In genomic region chr1:36400514-36400824, GRCh38 we compare ENCODE assay signal across 9 cellular contexts. TPM values are rescaled to one million over a fixed set of nuclear protein-coding genes. Genes with fewer than 3 reads are reported as not detected.
A peak's percentile ranks its signal among the peaks of the same experiment; 100 is the strongest.
DNase-seq lines count a peak whose midpoint lies in the region; ATAC-seq, FAIRE-seq and TF ChIP-seq lines count a peak whose summit lies in the region.
"Had no signal": no experiment of that assay in that cellular context is flagged by ENCODE, and none has a peak within 500 bp of the region (broad histone marks: within the 10 kb centered on the region; RNA-seq: fewer than 3 reads in every experiment).

No MANE protein-coding gene starts in this region.

- ATAC-seq in gastrocnemius medialis: no peak
- ATAC-seq in HG02970 (IDR thresholded peaks at IDR 0.05; ENCODE audit: low FRiP score, unreplicated experiment): no peak
- no peak for ATAC-seq in pancreas
- ATAC-seq in HG03342 (IDR thresholded peaks at IDR 0.05; ENCODE audit: unreplicated experiment): no peak

- no peak for FAIRE-seq in GM12892 (lab: Jason Lieb, UNC)
- FAIRE-seq in pancreas (lab: Jason Lieb, UNC): no peak

- peaks cover 20% of the 10 kb centered on the region for H3K4me1 ChIP-seq in GM23248 (ENCODE audit: insufficient read depth)
- peaks cover 17% of the 10 kb centered on the region for H3K4me1 ChIP-seq in hepatocyte (ENCODE audit: insufficient read depth)
- peaks cover 14 to 15% of the 10 kb centered on the region in 2 donors for H3K4me1 ChIP-seq in gastrocnemius medialis
- peaks cover 0 to 7% (median 0%) of the 10 kb centered on the region in 3 donors for H3K4me1 ChIP-seq in pancreas

- H2AFZ ChIP-seq in GM23248 (peak overlapping the region; percentile 91), hepatocyte (peak overlapping the region; percentile 68)

- peak overlapping the region; percentile 94 for H3K9ac ChIP-seq in GM23248

- DNase-seq in GM23248 (no peak), NCI-H2171 treated with DMSO at 0.1 percent for 48 hours (lab: John Stamatoyannopoulos, UW) (peak; percentile 76), hepatocyte (ENCODE audit: low spot score) (no peak), gastrocnemius medialis (no peak), GM12892 (ENCODE audit: insufficient read length) (no peak), pancreas (no peak)
- DNase-seq: NCI-H1048 had no signal

- H3K4me3 ChIP-seq in GM23248: peak overlapping the region; percentile 94
- no peak overlapping the region for H3K4me3 ChIP-seq in hepatocyte
- H3K4me3 ChIP-seq in gastrocnemius medialis: no peak overlapping the region
- H3K4me3 ChIP-seq in pancreas: no peak overlapping the region

- no peaks in the 10 kb centered on the region for H3K36me3 ChIP-seq in GM23248 (ENCODE audit: low read depth)
- no peaks in the 10 kb centered on the region for H3K36me3 ChIP-seq in hepatocyte (replicated peaks; ENCODE audit: insufficient read depth, low read depth)
- H3K36me3 ChIP-seq in gastrocnemius medialis: no peaks in the 10 kb centered on the region
- no peaks in the 10 kb centered on the region for H3K36me3 ChIP-seq in pancreas

- TF ChIP-seq CTCF in hepatocyte (IDR thresholded peaks at IDR 0.05; ENCODE audit: poor library complexity) (no peak), gastrocnemius medialis (IDR thresholded peaks at IDR 0.05 in 4 of 5, conservative IDR thresholded peaks at IDR 0.05 in 1 of 5) (no peak), pancreas (IDR thresholded peaks at IDR 0.05) (no peak)

- in situ Hi-C loops in GM23248 (cut with MboI): no loop called here
- in situ Hi-C loops in gastrocnemius medialis (cut with MboI; ENCODE audit: low sequenced_read_pairs in 4 of 4): loop anchor here in 1 of 4 donors (25.0 kb wide), 1 partner anchor 88 kb away; the partner anchor contains the start of genes EVA1B and SH3D21

- H3K27me3 ChIP-seq in GM23248 (replicated peaks; ENCODE audit: insufficient read depth): no peaks in the 10 kb centered on the region
- no peaks in the 10 kb centered on the region for H3K27me3 ChIP-seq in hepatocyte
- H3K27me3 ChIP-seq in gastrocnemius medialis: no peaks in the 10 kb centered on the region
- H3K27me3 ChIP-seq in pancreas: no peaks in the 10 kb centered on the region

- no peaks in the 10 kb centered on the region for H3K9me3 ChIP-seq in GM23248 (ENCODE audit: low read depth)
- H3K9me3 ChIP-seq in hepatocyte (ENCODE audit: low read depth): no peaks in the 10 kb centered on the region
- H3K9me3 ChIP-seq in gastrocnemius medialis: no peaks in the 10 kb centered on the region
- H3K9me3 ChIP-seq in pancreas: no peaks in the 10 kb centered on the region

- H4K20me1 ChIP-seq in GM23248 (ENCODE audit: insufficient read depth) (no peaks in the 10 kb centered on the region), hepatocyte (ENCODE audit: insufficient read depth, poor library complexity, severe bottlenecking) (no peaks in the 10 kb centered on the region)

- H3K9me2 ChIP-seq in GM23248 (ENCODE audit: insufficient read depth): no peaks in the 10 kb centered on the region
- H3K9me2 ChIP-seq in hepatocyte (replicated peaks; ENCODE audit: insufficient read depth): no peaks in the 10 kb centered on the region

- peaks cover 10% of the 10 kb centered on the region; the same call in 1 of the 2 replicates for H3F3A ChIP-seq in GM23248 (ENCODE audit: insufficient read depth)

- TF ChIP-seq POLR2A in gastrocnemius medialis (IDR thresholded peaks at IDR 0.05): no peak
- no peak for TF ChIP-seq POLR2A in GM12892 (IDR thresholded peaks at IDR 0.05; ENCODE audit: low read depth, low read length)

- peak overlapping the region; percentile 97 for H3K27ac ChIP-seq in GM23248
- H3K27ac ChIP-seq in hepatocyte: peak overlapping the region; percentile 95
- peak overlapping the region in 3 of 4 donors; percentile 4 to 40 (median 23) for H3K27ac ChIP-seq in gastrocnemius medialis
- H3K27ac ChIP-seq in pancreas: no peak overlapping the region

- peak overlapping the region; percentile 80 for H3K4me2 ChIP-seq in GM23248 (ENCODE audit: unreplicated experiment)
- H3K4me2 ChIP-seq in hepatocyte: peak overlapping the region; percentile 72

- WGBS in GM23248 (ENCODE audit: low coverage in 1 of 2, low lambda C conversion rate in 2 of 2, missing lambda C conversion rate in 2 of 2), 2 experiments: 11 to 18% methylated on average over 7 to 10 of the region's 10 CpGs
- 69% methylated on average over 10 of the region's 10 CpGs for WGBS in hepatocyte (ENCODE audit: low lambda C conversion rate, missing lambda C conversion rate)
- 89 to 91% methylated on average over 10 of the region's 10 CpGs for WGBS in pancreas, 2 donors

- intact Hi-C loops in gastrocnemius medialis (cut with DNase I; ENCODE audit: low total_unique reads): no loop called here
- intact Hi-C loops in pancreas (cut with DNase I): no loop called here

- H3K79me2 ChIP-seq in GM23248 (ENCODE audit: insufficient read depth) (peaks cover 39% of the 10 kb centered on the region), hepatocyte (peaks cover 33% of the 10 kb centered on the region)

RNA-seq across cellular contexts. Expression of gene LSM10, which starts 2.8 kb away (rescaled TPM):
- total RNA-seq in GM23248 (2014; rRNA removed; shearing (Covaris generic)): 4.6 and 10.4 TPM in 2 replicates
- 72.5 and 80.2 TPM in 2 replicates for polyA plus RNA-seq in GM23248 (2016; fragmentation: Nextera tagmentation; extraction: Ambion mirVana)
- total RNA-seq in hepatocyte: 9.4 and 10.4 TPM in 2 replicates
- polyA plus RNA-seq in hepatocyte: 54.6 and 63.9 TPM in 2 replicates
- total RNA-seq in gastrocnemius medialis: 100 to 1,000 TPM in 2 of 4 donors, 10 to 100 TPM in 2; 56.9 to 129 (median 103) TPM
- polyA plus RNA-seq in GM12892 (2012; ENCODE audit: missing spikeins): 35.5 TPM
- total RNA-seq in pancreas: 10 to 100 TPM in 5 of 6 donors, 1 to 10 TPM in 1; 9.5 to 16.4 (median 13.5) TPM
- polyA plus RNA-seq in pancreas: 10 to 100 TPM; 21.4 to 26.9 TPM

RNA-seq across cellular contexts. Expression of gene STK40, which starts 14.7 kb away (rescaled TPM):
- total RNA-seq in GM23248 (2014; rRNA removed; shearing (Covaris generic)): 11.1 and 16.4 TPM in 2 replicates
- polyA plus RNA-seq in GM23248 (2016; fragmentation: Nextera tagmentation; extraction: Ambion mirVana): 15.3 and 16.2 TPM in 2 replicates
- total RNA-seq in hepatocyte: 28.2 and 30.7 TPM in 2 replicates
- polyA plus RNA-seq in hepatocyte: 48.4 and 56.3 TPM in 2 replicates
- 100 to 1,000 TPM; 109 to 263 (median 211) TPM for total RNA-seq in gastrocnemius medialis
- polyA plus RNA-seq in GM12892 (2012; ENCODE audit: missing spikeins): 14.4 TPM
- 10 to 100 TPM; 32.9 to 68.1 (median 40.8) TPM for total RNA-seq in pancreas
- polyA plus RNA-seq in pancreas: 10 to 100 TPM; 21.2 to 26.2 TPM

RNA-seq across cellular contexts. Expression of gene OSCP1, which starts 49.8 kb away (rescaled TPM):
- total RNA-seq in GM23248 (2014; rRNA removed; shearing (Covaris generic)): 6.6 and 6.9 TPM in 2 replicates
- 9.9 and 10.2 TPM in 2 replicates for polyA plus RNA-seq in GM23248 (2016; fragmentation: Nextera tagmentation; extraction: Ambion mirVana)
- total RNA-seq in hepatocyte: 5.8 and 9.3 TPM in 2 replicates
- 5.8 and 7.6 TPM in 2 replicates for polyA plus RNA-seq in hepatocyte
- total RNA-seq in gastrocnemius medialis: 1 to 10 TPM; 3.3 to 6.7 (median 4.7) TPM
- polyA plus RNA-seq in GM12892 (2012; ENCODE audit: missing spikeins): 4.3 TPM
- 1 to 10 TPM; 3.3 to 5.6 (median 4.7) TPM for total RNA-seq in pancreas
- polyA plus RNA-seq in pancreas: 1 to 10 TPM; 5.2 to 9.8 TPM

Comparison
In these comparisons a context has a peak if more than half of its experiments do, and no peak if none do; other contexts are left out.
1. H3K27ac ChIP-seq: peak in GM23248 (single experiment), hepatocyte (single experiment) and gastrocnemius medialis (3 of 4); none in pancreas (0 of 4).